Comparison of ENCODE assay signal across 12 cellular contexts in the genomic region with DNA sequence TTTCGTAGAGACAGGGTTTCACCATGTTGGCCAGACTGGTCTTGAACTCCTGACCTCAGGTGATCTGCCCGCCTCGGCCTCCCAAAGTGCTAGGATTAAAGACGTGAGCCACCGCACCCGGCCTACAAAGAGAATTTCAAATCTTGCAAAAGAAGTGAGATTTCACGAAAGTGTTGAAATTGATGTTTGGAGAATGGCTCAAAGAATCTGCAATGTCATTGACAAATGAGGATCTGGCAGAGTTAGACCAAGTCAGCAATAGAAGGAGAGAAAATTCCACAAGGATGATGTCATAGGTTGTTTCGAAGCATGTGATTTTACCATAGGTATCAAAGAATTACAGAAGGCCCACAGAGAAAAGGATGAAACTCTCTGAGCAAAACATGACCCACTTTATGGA.
DNase-seq lines count a peak whose midpoint lies in the region; ATAC-seq, FAIRE-seq and TF ChIP-seq lines count a peak whose summit lies in the region.
"Had no signal": no experiment of that assay in that cellular context is flagged by ENCODE, and none has a peak within 500 bp of the region (broad histone marks: within the 10 kb centered on the region; RNA-seq: fewer than 3 reads in every experiment).

No MANE protein-coding gene starts in this region.

- H3K4me3 ChIP-seq in fibroblast of lung (replicated peaks in 1 of 4; ENCODE audit: control extremely low read depth in 1 of 4, insufficient read depth in 1 of 4, low read depth in 3 of 4, low read length in 4 of 4) (no peak overlapping the region), parathyroid adenoma (ENCODE audit: low read depth, low read length) (no peak overlapping the region)

- H3K27ac ChIP-seq in fibroblast of lung (ENCODE audit: insufficient read depth, low read length) (no peak overlapping the region), parathyroid adenoma (no peak overlapping the region)

- no peaks in the 10 kb centered on the region for H3K36me3 ChIP-seq in fibroblast of lung (ENCODE audit: control insufficient read depth, insufficient read depth, low read length)
- no peaks in the 10 kb centered on the region for H3K36me3 ChIP-seq in parathyroid adenoma (ENCODE audit: control insufficient read depth, insufficient read depth, low read length)

- H3K9ac ChIP-seq in fibroblast of lung (ENCODE audit: insufficient read depth, low read length) (no peak overlapping the region), parathyroid adenoma (no peak overlapping the region)

- no peak overlapping the region for H2AFZ ChIP-seq in fibroblast of lung (ENCODE audit: low read length)
- peak overlapping the region; percentile 6 for H2AFZ ChIP-seq in parathyroid adenoma

- peak; percentile 60 for FAIRE-seq in RCC 7860 (lab: Jason Lieb, UNC)
- FAIRE-seq: GM12892 had no signal

- peaks cover 5% of the 10 kb centered on the region for H3K4me1 ChIP-seq in fibroblast of lung (ENCODE audit: control insufficient read depth, extremely low read depth, insufficient read depth, low read length)
- peaks cover 9% of the 10 kb centered on the region for H3K4me1 ChIP-seq in parathyroid adenoma

- peak; percentile 24 for DNase-seq in H4 (ENCODE audit: low spot score)
- peak; percentile 72 for DNase-seq in RCC 7860 (ENCODE audit: low spot score)
- peak; percentile 54 to 75 for DNase-seq in fibroblast of lung (ENCODE audit: low read depth in 2 of 2)
- no peak for DNase-seq in dedifferentiated amniotic fluid mesenchymal stem cell (ENCODE audit: extremely low spot score)
- no peak for DNase-seq in DMS153 treated with DMSO at 0.1 percent for 48 hours (lab: John Stamatoyannopoulos, UW; ENCODE audit: unreplicated experiment)
- no peak for DNase-seq in RPMI8226
- DNase-seq: activated CD4-positive, CD25-positive, alpha-beta regulatory T cell treated with anti-CD3 and anti-CD28 coated beads, Interleukin-2, amount 50 U/mL, for 72 hours; NCI-H2081 treated with DMSO at 0.1 percent for 48 hours; stimulated activated CD4-positive, alpha-beta T cell treated with anti-CD3 and anti-CD28 coated beads, Interleukin-4, amount 100 ng/mL, for 1 hour had no signal

- H3K9me3 ChIP-seq in fibroblast of lung (ENCODE audit: control insufficient read depth, insufficient read depth, low read depth, low read length): no peaks in the 10 kb centered on the region
- no peaks in the 10 kb centered on the region for H3K9me3 ChIP-seq in parathyroid adenoma (ENCODE audit: control insufficient read depth, low read length)

- H3K79me2 ChIP-seq in fibroblast of lung (ENCODE audit: control insufficient read depth, insufficient read depth, low read length): no peaks in the 10 kb centered on the region
- no peaks in the 10 kb centered on the region for H3K79me2 ChIP-seq in parathyroid adenoma

- H3K4me2 ChIP-seq in fibroblast of lung (ENCODE audit: extremely low read depth, insufficient read depth, low read length) (no peak overlapping the region), parathyroid adenoma (ENCODE audit: low read length) (no peak overlapping the region)

- TF ChIP-seq CTCF in fibroblast of lung (conservative IDR thresholded peaks at IDR 0.05 in 1 of 2, IDR thresholded peaks at IDR 0.05 in 1 of 2; ENCODE audit: low read depth in 1 of 2, low read length in 2 of 2) (no peak), parathyroid adenoma (IDR thresholded peaks at IDR 0.05) (no peak)

- no peak for ATAC-seq in GM18517 (IDR thresholded peaks at IDR 0.05; ENCODE audit: unreplicated experiment)

- H4K20me1 ChIP-seq in fibroblast of lung (ENCODE audit: control insufficient read depth, extremely low read depth, insufficient read depth, low read length): no peaks in the 10 kb centered on the region

- H3K27me3 ChIP-seq in fibroblast of lung (ENCODE audit: control insufficient read depth, insufficient read depth, low read length): no peaks in the 10 kb centered on the region
- H3K27me3 ChIP-seq in parathyroid adenoma (ENCODE audit: control insufficient read depth, insufficient read depth, low read length): no peaks in the 10 kb centered on the region

Comparison
In these comparisons a context has a peak if more than half of its experiments do, and no peak if none do; other contexts are left out.
1. DNase-seq: peak in H4 (single experiment), RCC 7860 (single experiment) and fibroblast of lung (2 of 2); none in dedifferentiated amniotic fluid mesenchymal stem cell (single experiment), DMS153 treated with DMSO at 0.1 percent for 48 hours (single experiment) and RPMI8226 (single experiment).